ENCODE assay signal across 8 cellular contexts in genomic region chr19:29845576-29846176, GRCh38. TPM values are rescaled to one million over a fixed set of nuclear protein-coding genes. Genes with fewer than 3 reads are reported as not detected.
DNase-seq lines count a peak whose midpoint lies in the region; ATAC-seq, FAIRE-seq and TF ChIP-seq lines count a peak whose summit lies in the region.

No MANE protein-coding gene starts in this region.

- DNase-seq in NCI-H748 (lab: John Stamatoyannopoulos, UW; ENCODE audit: unreplicated experiment) (peak; percentile 65), left cardiac atrium (peak; percentile 28), prostate gland (ENCODE audit: low spot score) (peak; percentile 6), NCI-H1048 (lab: John Stamatoyannopoulos, UW) (no peak), GM12892 (ENCODE audit: insufficient read length) (no peak)
- DNase-seq in activated naive CD4-positive, alpha-beta T cell treated with anti-CD3 and anti-CD28 coated beads, Interleukin-2, amount 10 ng/mL, durations not matched to agents 7 days and 5 days: peak; percentile 39

- H3K4me1 Mint-ChIP-seq in activated naive CD4-positive, alpha-beta T cell treated with anti-CD3 and anti-CD28 coated beads, Interleukin-2, amount 10 ng/mL, durations not matched to agents 7 days and 5 days: peaks cover 27% of the 10 kb centered on the region

- intact Hi-C loops in left cardiac atrium (cut with DNase I) (loop anchor here in 1 of 2 donors (2.0 kb wide), 1 partner anchor 31 kb away; no protein-coding TSS in a partner anchor), prostate gland (cut with DNase I) (loop anchor here (2.0 to 10.0 kb wide), 2 partner anchors 33 to 241 kb away; partner anchors contain the start of gene POP4)

- ATAC-seq in GM18505 (IDR thresholded peaks at IDR 0.05; ENCODE audit: unreplicated experiment): peak; percentile 2
- ATAC-seq in left cardiac atrium: peak in 1 of 2 donors; percentile 1

- peak overlapping the region; percentile 95 for H3K27ac Mint-ChIP-seq in activated naive CD4-positive, alpha-beta T cell treated with anti-CD3 and anti-CD28 coated beads, Interleukin-2, amount 10 ng/mL, durations not matched to agents 7 days and 5 days

- TF ChIP-seq POLR2A in GM18505 (IDR thresholded peaks at IDR 0.05; ENCODE audit: borderline replicate concordance, extremely low read depth, insufficient read depth, insufficient read length) (no peak), prostate gland (IDR thresholded peaks at IDR 0.05) (no peak), GM12892 (IDR thresholded peaks at IDR 0.05; ENCODE audit: low read depth, low read length) (no peak)

- no peaks in the 10 kb centered on the region for H3K36me3 ChIP-seq in prostate gland

- H3K4me1 ChIP-seq in prostate gland (replicated peaks): peaks cover 6% of the 10 kb centered on the region

- H3K9me3 ChIP-seq in prostate gland: no peaks in the 10 kb centered on the region

- H3K4me3 ChIP-seq in prostate gland: peak overlapping the region; percentile 75 to 82

- no peaks in the 10 kb centered on the region for H3K36me3 Mint-ChIP-seq in activated naive CD4-positive, alpha-beta T cell treated with anti-CD3 and anti-CD28 coated beads, Interleukin-2, amount 10 ng/mL, durations not matched to agents 7 days and 5 days

- 2% methylated on average over 22 of the region's 22 CpGs for WGBS in prostate gland

- peak overlapping the region; percentile 93 for H3K27ac ChIP-seq in 22Rv1
- H3K27ac ChIP-seq in prostate gland: peak overlapping the region; percentile 87 to 89

- no peaks in the 10 kb centered on the region for H3K9me3 Mint-ChIP-seq in activated naive CD4-positive, alpha-beta T cell treated with anti-CD3 and anti-CD28 coated beads, Interleukin-2, amount 10 ng/mL, durations not matched to agents 7 days and 5 days

- H3K4me3 Mint-ChIP-seq in activated naive CD4-positive, alpha-beta T cell treated with anti-CD3 and anti-CD28 coated beads, Interleukin-2, amount 10 ng/mL, durations not matched to agents 7 days and 5 days: peak overlapping the region; percentile 84

- peaks cover 34% of the 10 kb centered on the region for H3K27me3 Mint-ChIP-seq in activated naive CD4-positive, alpha-beta T cell treated with anti-CD3 and anti-CD28 coated beads, Interleukin-2, amount 10 ng/mL, durations not matched to agents 7 days and 5 days

- H3K27me3 ChIP-seq in prostate gland (replicated peaks; ENCODE audit: insufficient read depth): no peaks in the 10 kb centered on the region

- CTCF ChIA-PET in activated naive CD4-positive, alpha-beta T cell treated with anti-CD3 and anti-CD28 coated beads, Interleukin-2, amount 10 ng/mL, durations not matched to agents 7 days and 5 days (lab: Charles Lee): interaction anchor here (0.7 to 1.5 kb wide), 4 partner anchors 13 to 86 kb away, joined by 3 to 8 read pairs (median 4); no protein-coding TSS in a partner anchor

- TF ChIP-seq CTCF in 22Rv1 (IDR thresholded peaks at IDR 0.05) (no peak), prostate gland (IDR thresholded peaks at IDR 0.05) (no peak)

- no peak for FAIRE-seq in GM12892 (lab: Jason Lieb, UNC)

RNA-seq across cellular contexts. Expression of gene CCNE1, which starts 33.9 kb away (rescaled TPM):
- 1 to 10 TPM; 1.8 to 3.0 TPM for total RNA-seq in left cardiac atrium
- total RNA-seq in prostate gland: 1 to 10 TPM; 1.6 to 8.0 TPM
- 20.3 TPM for polyA plus RNA-seq in GM12892 (2012; ENCODE audit: missing spikeins)

Comparison
In these comparisons a context has a peak if more than half of its experiments do, and no peak if none do; other contexts are left out.
1. DNase-seq: peak in NCI-H748 (single experiment), activated naive CD4-positive, alpha-beta T cell treated with anti-CD3 and anti-CD28 coated beads, Interleukin-2, amount 10 ng/mL, durations not matched to agents 7 days and 5 days (single experiment), left cardiac atrium (single experiment) and prostate gland (single experiment); none in NCI-H1048 (single experiment) and GM12892 (single experiment).